Comparison of ENCODE assay signal across 31 cellular contexts in genomic region chr1:88204111-88204510, GRCh38.
"Had no signal": no experiment of that assay in that cellular context is flagged by ENCODE, and none has a peak within 500 bp of the region (broad histone marks: within the 10 kb centered on the region; RNA-seq: fewer than 3 reads in every experiment).

No MANE protein-coding gene starts in this region.

- H3K4me2 ChIP-seq: PC-9 had no signal

- H3K4me3 Mint-ChIP-seq: activated CD4-positive, alpha-beta T cell treated with anti-CD3 and anti-CD28 coated beads, Interleukin-2, amount 10 ng/mL, durations not matched to agents 7 days and 5 days; activated CD8-positive, alpha-beta T cell treated with anti-CD3 and anti-CD28 coated beads, Interleukin-2, amount 10 ng/mL, durations not matched to agents 7 days and 5 days; activated naive CD4-positive, alpha-beta T cell treated with anti-CD3 and anti-CD28 coated beads, Interleukin-2, amount 50 U/mL, for 24 hours; activated naive CD8-positive, alpha-beta T cell treated with anti-CD3 and anti-CD28 coated beads, Interleukin-2, amount 10 ng/mL, durations not matched to agents 7 days and 5 days; activated T-cell treated with anti-CD3 and anti-CD28 coated beads, Interleukin-2, amount 50 U/mL, for 24 hours; brain; T-helper 1 cell treated with Interleukin-12 subunit alpha and Interleukin-12 subunit beta and Interleukin-4 antibody, amounts not matched to agents 30 μg/mL and 1 μg/mL, for 36 hours; T-helper 2 cell treated with Interferon-gamma antibody and Interleukin-4, amounts not matched to agents 5 μg/mL and 100 μg/mL, for 36 hours had no signal

- H3K36me3 ChIP-seq: ascending aorta, MG63 had no signal

- DNase-seq: activated CD4-positive, alpha-beta T cell treated with anti-CD3 and anti-CD28 coated beads, Interleukin-2, amount 10 ng/mL, durations not matched to agents 7 days and 5 days; activated CD4-positive, alpha-beta T cell treated with anti-CD3 and anti-CD28 coated beads, Interleukin-2, amount 50 U/mL, for 48 hours; activated CD8-positive, alpha-beta T cell treated with anti-CD3 and anti-CD28 coated beads, Interleukin-2, amount 10 ng/mL, durations not matched to agents 7 days and 5 days; activated gamma-delta T cell; activated naive CD4-positive, alpha-beta T cell treated with Interleukin-2 at 50 U/mL for 16 hours; activated naive CD8-positive, alpha-beta T cell treated with anti-CD3 and anti-CD28 coated beads, Interleukin-2, amount 10 ng/mL, durations not matched to agents 7 days and 5 days; activated T-cell treated with anti-CD3 and anti-CD28 coated beads, Interleukin-2, amount 50 U/mL, for 24 hours; amygdala; caudate nucleus; cerebellar nuclear complex; Karpas-422; MG63; NCI-H1048; NCI-H1436 treated with DMSO at 0.1 percent for 48 hours; NCI-H1694 treated with DMSO at 0.1 percent for 48 hours; NCI-H2029; NCI-H510A; NCI-H748 treated with DMSO at 0.1 percent for 48 hours; NK-92 treated with Interleukin-12 subunit alpha and Interleukin-12 subunit beta, amount 100 ng/mL, for 24 hours; PC-9; SIG-M5 had no signal

- H3K4me1 ChIP-seq: ascending aorta had no signal

- H3K9me3 ChIP-seq: ascending aorta, MG63 had no signal

- H3K4me1 Mint-ChIP-seq: activated CD4-positive, alpha-beta T cell treated with anti-CD3 and anti-CD28 coated beads, Interleukin-2, amount 10 ng/mL, durations not matched to agents 7 days and 5 days; activated naive CD4-positive, alpha-beta T cell treated with anti-CD3 and anti-CD28 coated beads, Interleukin-2, amount 50 U/mL, for 24 hours; activated naive CD8-positive, alpha-beta T cell treated with anti-CD3 and anti-CD28 coated beads, Interleukin-2, amount 10 ng/mL, durations not matched to agents 7 days and 5 days; brain had no signal

- H3K27me3 Mint-ChIP-seq: activated T-cell treated with anti-CD3 and anti-CD28 coated beads, Interleukin-2, amount 50 U/mL, for 24 hours had no signal

- H3K9me3 Mint-ChIP-seq: activated CD4-positive, alpha-beta T cell treated with anti-CD3 and anti-CD28 coated beads, Interleukin-2, amount 10 ng/mL, durations not matched to agents 7 days and 5 days; activated naive CD4-positive, alpha-beta T cell treated with anti-CD3 and anti-CD28 coated beads, Interleukin-2, amount 50 U/mL, for 24 hours; activated naive CD8-positive, alpha-beta T cell treated with anti-CD3 and anti-CD28 coated beads, Interleukin-2, amount 10 ng/mL, durations not matched to agents 7 days and 5 days; activated T-cell treated with anti-CD3 and anti-CD28 coated beads, Interleukin-2, amount 50 U/mL, for 24 hours; activated T-helper 2 cell treated with anti-CD3 and anti-CD28 coated beads, Interferon-gamma antibody, Interleukin-2, Interleukin-4, amounts not matched to agents 10 μg/mL and 5 μg/mL and 100 μg/mL, durations not matched to agents 14 hours and 24 hours and 36 hours; brain; T-helper 1 cell treated with Interleukin-12 subunit alpha and Interleukin-12 subunit beta and Interleukin-4 antibody, amounts not matched to agents 30 μg/mL and 1 μg/mL, for 36 hours; T-helper 2 cell treated with Interferon-gamma antibody and Interleukin-4, amounts not matched to agents 5 μg/mL and 100 μg/mL, for 36 hours had no signal

- H2AFZ ChIP-seq: PC-9 had no signal

- H3K27me3 ChIP-seq: ascending aorta, MG63 had no signal

- H3K36me3 Mint-ChIP-seq: activated naive CD4-positive, alpha-beta T cell treated with anti-CD3 and anti-CD28 coated beads, Interleukin-2, amount 50 U/mL, for 24 hours; activated naive CD8-positive, alpha-beta T cell treated with anti-CD3 and anti-CD28 coated beads, Interleukin-2, amount 10 ng/mL, durations not matched to agents 7 days and 5 days; brain had no signal

- FAIRE-seq: bronchial epithelial cell, RCC 7860, TTC549 had no signal

- H3K27ac Mint-ChIP-seq: activated CD4-positive, alpha-beta T cell treated with anti-CD3 and anti-CD28 coated beads, Interleukin-2, amount 10 ng/mL, durations not matched to agents 7 days and 5 days; activated CD8-positive, alpha-beta T cell treated with anti-CD3 and anti-CD28 coated beads, Interleukin-2, amount 10 ng/mL, durations not matched to agents 7 days and 5 days; activated naive CD4-positive, alpha-beta T cell treated with anti-CD3 and anti-CD28 coated beads, Interleukin-2, amount 50 U/mL, for 24 hours; activated naive CD8-positive, alpha-beta T cell treated with anti-CD3 and anti-CD28 coated beads, Interleukin-2, amount 10 ng/mL, durations not matched to agents 7 days and 5 days; activated T-cell treated with anti-CD3 and anti-CD28 coated beads, Interleukin-2, amount 50 U/mL, for 24 hours; activated T-helper 2 cell treated with anti-CD3 and anti-CD28 coated beads, Interferon-gamma antibody, Interleukin-2, Interleukin-4, amounts not matched to agents 10 μg/mL and 5 μg/mL and 100 μg/mL, durations not matched to agents 14 hours and 24 hours and 36 hours; brain; T-helper 1 cell treated with Interleukin-12 subunit alpha and Interleukin-12 subunit beta and Interleukin-4 antibody, amounts not matched to agents 30 μg/mL and 1 μg/mL, for 36 hours; T-helper 2 cell treated with Interferon-gamma antibody and Interleukin-4, amounts not matched to agents 5 μg/mL and 100 μg/mL, for 36 hours had no signal

- H3K4me3 ChIP-seq: ascending aorta, MG63, PC-9 had no signal

- H3K27ac ChIP-seq: ascending aorta, PC-9, RWPE1 had no signal
